Comparison of ENCODE assay signal across 9 cellular contexts in genomic region chr2:62014102-62014501, GRCh38.
DNase-seq lines count a peak whose midpoint lies in the region; ATAC-seq and TF ChIP-seq lines count a peak whose summit lies in the region.
"Had no signal": no experiment of that assay in that cellular context is flagged by ENCODE, and none has a peak within 500 bp of the region (broad histone marks: within the 10 kb centered on the region; RNA-seq: fewer than 3 reads in every experiment).

No MANE protein-coding gene starts in this region.

- peak overlapping the region; percentile 55 for H3K27ac Mint-ChIP-seq in mesothelial cell of epicardium
- H3K27ac Mint-ChIP-seq: activated B cell treated with CpG ODN at 0.5 μM for 24 hours had no signal

- peaks cover 7% of the 10 kb centered on the region for H3K9me3 Mint-ChIP-seq in mesothelial cell of epicardium
- H3K9me3 Mint-ChIP-seq: activated B cell treated with CpG ODN at 0.5 μM for 24 hours had no signal

- peaks cover 25% of the 10 kb centered on the region for H3K4me1 Mint-ChIP-seq in mesothelial cell of epicardium

- no peak for TF ChIP-seq CTCF in mesothelial cell of epicardium (IDR thresholded peaks at IDR 0.05; ENCODE audit: unreplicated experiment)

- DNase-seq in C1 segment of cervical spinal cord (lab: John Stamatoyannopoulos, UW) (peak in 12 of 14 donors; percentile 4 to 96 (median 52)), NCI-H2196 (lab: John Stamatoyannopoulos, UW; ENCODE audit: unreplicated experiment) (peak; percentile 35), dermis blood vessel endothelial cell (peak; percentile 37), mesothelial cell of epicardium (ENCODE audit: low spot score in 2 of 2, unreplicated experiment in 2 of 2) (no peak), activated gamma-delta T cell treated with Interleukin-2 at 50 U/mL for 16 hours (no peak)
- DNase-seq in NK-92 treated with Interleukin-12 subunit alpha and Interleukin-12 subunit beta, amount 100 ng/mL, for 24 hours (lab: John Stamatoyannopoulos, UW), result no peak
- DNase-seq: activated B cell treated with CpG ODN at 0.5 μM for 24 hours had no signal

- no peaks in the 10 kb centered on the region for H3K27me3 Mint-ChIP-seq in mesothelial cell of epicardium (ENCODE audit: low read depth)
- H3K27me3 Mint-ChIP-seq: activated B cell treated with CpG ODN at 0.5 μM for 24 hours had no signal

- no peak for ATAC-seq in GM21390 (IDR thresholded peaks at IDR 0.05; ENCODE audit: unreplicated experiment)
- no peak for ATAC-seq in HG03521 (IDR thresholded peaks at IDR 0.05; ENCODE audit: unreplicated experiment)

- no peak overlapping the region for H3K4me3 Mint-ChIP-seq in mesothelial cell of epicardium
- H3K4me3 Mint-ChIP-seq: activated B cell treated with CpG ODN at 0.5 μM for 24 hours had no signal

- peaks cover 3% of the 10 kb centered on the region for H3K36me3 Mint-ChIP-seq in mesothelial cell of epicardium

Comparison
In these comparisons a context has a peak if more than half of its experiments do, and no peak if none do; other contexts are left out.
1. DNase-seq: peak in C1 segment of cervical spinal cord (12 of 14), NCI-H2196 (single experiment) and dermis blood vessel endothelial cell (single experiment); none in mesothelial cell of epicardium (0 of 2), activated gamma-delta T cell treated with Interleukin-2 at 50 U/mL for 16 hours (single experiment) and NK-92 treated with Interleukin-12 subunit alpha and Interleukin-12 subunit beta, amount 100 ng/mL, for 24 hours (single experiment).